ENCODE assay signal across 14 cellular contexts in the genomic region with DNA sequence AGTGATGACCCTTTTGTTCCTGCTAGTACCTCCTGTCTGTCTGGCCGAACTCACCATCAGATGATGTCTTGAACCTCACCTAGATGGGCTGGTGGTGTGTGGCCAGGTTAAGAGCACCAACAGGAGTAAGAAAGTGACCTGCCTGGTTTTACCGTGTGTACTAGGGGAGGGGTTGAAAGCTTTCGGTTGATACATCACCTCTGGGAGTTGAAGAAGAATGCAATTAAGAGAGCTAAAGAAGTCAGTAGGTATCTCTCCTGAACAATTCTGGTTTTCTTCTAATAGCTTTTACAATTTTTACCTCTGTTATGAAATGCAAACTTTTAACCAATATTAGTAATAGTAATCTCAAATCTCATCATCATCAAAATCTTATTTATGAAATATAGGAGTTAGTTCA. TPM values are rescaled to one million over a fixed set of nuclear protein-coding genes. Genes with fewer than 3 reads are reported as not detected.
"Had no signal": no experiment of that assay in that cellular context is flagged by ENCODE, and none has a peak within 500 bp of the region (broad histone marks: within the 10 kb centered on the region; RNA-seq: fewer than 3 reads in every experiment).

A gene with protein sequence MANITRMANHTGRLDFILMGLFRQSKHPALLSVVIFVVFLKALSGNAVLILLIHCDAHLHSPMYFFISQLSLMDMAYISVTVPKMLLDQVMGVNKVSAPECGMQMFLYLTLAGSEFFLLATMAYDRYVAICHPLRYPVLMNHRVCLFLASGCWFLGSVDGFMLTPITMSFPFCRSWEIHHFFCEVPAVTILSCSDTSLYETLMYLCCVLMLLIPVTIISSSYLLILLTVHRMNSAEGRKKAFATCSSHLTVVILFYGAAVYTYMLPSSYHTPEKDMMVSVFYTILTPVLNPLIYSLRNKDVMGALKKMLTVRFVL (minus strand): TSS at position 101 of the 400 bp plus-strand sequence. CDS start 3,281 bp downstream, outside the sequence.

RNA-seq across cellular contexts. Expression of the gene that starts here (rescaled TPM):
- total RNA-seq: activated CD4-positive, alpha-beta memory T cell treated with anti-CD3 and anti-CD28 coated beads for 36 hours; activated CD4-positive, alpha-beta memory T cell treated with anti-CD3 and anti-CD28 coated beads, Interleukin-2, amount 10 ng/mL, durations not matched to agents 7 days and 5 days; activated CD4-positive, alpha-beta T cell treated with anti-CD3 and anti-CD28 coated beads for 36 hours; activated CD4-positive, alpha-beta T cell treated with anti-CD3 and anti-CD28 coated beads, Interleukin-2, amount 10 ng/mL, durations not matched to agents 24 days and 14 days; activated CD4-positive, alpha-beta T cell treated with anti-CD3 and anti-CD28 coated beads, Interleukin-2, amount 10 ng/mL, durations not matched to agents 7 days and 5 days; activated CD8-positive, alpha-beta memory T cell treated with anti-CD3 and anti-CD28 coated beads for 36 hours; activated CD8-positive, alpha-beta memory T cell treated with anti-CD3 and anti-CD28 coated beads, Interleukin-2, amount 10 ng/mL, durations not matched to agents 7 days and 5 days; activated CD8-positive, alpha-beta T cell treated with anti-CD3 and anti-CD28 coated beads for 36 hours; activated CD8-positive, alpha-beta T cell treated with anti-CD3 and anti-CD28 coated beads, Interleukin-2, amount 10 ng/mL, durations not matched to agents 7 days and 5 days; T-cell; T-helper 1 cell treated with Interleukin-12 subunit alpha and Interleukin-12 subunit beta and Interleukin-4 antibody, amounts not matched to agents 30 ng/mL and 1 ng/mL, for 36 hours; T-helper 17 cell; T-helper 2 cell treated with Interferon-gamma antibody and Interleukin-4, amounts not matched to agents 100 ng/mL and 5 ng/mL, for 36 hours; WTC11 had no signal
